10 cellular contexts compared by ENCODE assay signal in genomic region chr4:3286335-3287175, GRCh38. TPM values are rescaled to one million over a fixed set of nuclear protein-coding genes. Genes with fewer than 3 reads are reported as not detected.
A peak's percentile ranks its signal among the peaks of the same experiment; 100 is the strongest.
DNase-seq lines count a peak whose midpoint lies in the region; ATAC-seq, FAIRE-seq and TF ChIP-seq lines count a peak whose summit lies in the region.
"Had no signal": no experiment of that assay in that cellular context is flagged by ENCODE, and none has a peak within 500 bp of the region (broad histone marks: within the 10 kb centered on the region; RNA-seq: fewer than 3 reads in every experiment).

No MANE protein-coding gene starts in this region.

- POLR2A ChIA-PET in GM12878 (lab: Charles Lee), result interaction anchor here (0.5 to 0.6 kb wide), 2 partner anchors 207 to 767 kb away, joined by 3 to 9 read pairs; no protein-coding TSS in a partner anchor

- SMC1A ChIA-PET in GM12878 (lab: Charles Lee; ENCODE audit: uncharacterized antibody, unreplicated experiment), result interaction anchor here (0.9 to 1.7 kb wide), 2 partner anchors 30 to 60 kb away, joined by 4 to 5 read pairs; no protein-coding TSS in a partner anchor

- H3K36me3 ChIP-seq in GM12878 (ENCODE audit: control insufficient read depth in 2 of 2, insufficient read depth in 2 of 2, low read length in 1 of 2) (no peaks in the 10 kb centered on the region), gastrocnemius medialis (no peaks in the 10 kb centered on the region)

- TF ChIP-seq POLR2A in GM12878 (IDR thresholded peaks at IDR 0.05; ENCODE audit: low read depth, low read length) (no peak), gastrocnemius medialis (IDR thresholded peaks at IDR 0.05) (no peak)

- peak overlapping the region; percentile 69; the same call in 1 of the 2 replicates for H2AFZ ChIP-seq in GM12878 (ENCODE audit: control insufficient read depth, low read depth, low read length)

- intact Hi-C loops in GM12878 (cut with micrococcal nuclease; ENCODE audit: unreplicated experiment) (no loop called here), gastrocnemius medialis (cut with DNase I; ENCODE audit: low total_unique reads) (no loop called here)

- H3K9me3 ChIP-seq in GM12878 (replicated peaks; ENCODE audit: control insufficient read depth, insufficient read depth, low read length) (no peaks in the 10 kb centered on the region; the same call in 2 of the 3 replicates), gastrocnemius medialis (no peaks in the 10 kb centered on the region)

- in situ Hi-C loops in GM12878 (cut with MboI) (no loop called here), gastrocnemius medialis (cut with MboI; ENCODE audit: low sequenced_read_pairs in 4 of 4) (no loop called here)

- DNase-seq in HuH-7.5 (ENCODE audit: low spot score) (peak; percentile 65), GM12878 (ENCODE audit: low read depth, low spot score) (peak; percentile 70), gastrocnemius medialis (no peak), RCC 7860 (ENCODE audit: low spot score) (no peak)
- DNase-seq in activated naive CD4-positive, alpha-beta T cell (lab: John Stamatoyannopoulos, UW), result no peak
- no peak for DNase-seq in stimulated activated CD4-positive, alpha-beta T cell treated with anti-CD3 and anti-CD28 coated beads, Interleukin-15, amount 100 ng/mL, for 24 hours
- DNase-seq: endodermal cell had no signal

- RAD21 ChIA-PET in GM12878 (lab: Charles Lee; ENCODE audit: unreplicated experiment), result no interaction called here

- no peaks in the 10 kb centered on the region for H4K20me1 ChIP-seq in GM12878 (ENCODE audit: control insufficient read depth, insufficient read depth)

- no peak overlapping the region for H3K4me3 ChIP-seq in GM12878
- no peak overlapping the region for H3K4me3 ChIP-seq in gastrocnemius medialis

- TF ChIP-seq EP300 in GM12878 (IDR thresholded peaks at IDR 0.05; ENCODE audit: borderline replicate concordance in 1 of 2, control insufficient read depth in 1 of 2, low read depth in 2 of 2, low read length in 2 of 2), result no peak; a peak in 2 of 4 replicates

- peak overlapping the region; percentile 81 for H3K4me2 ChIP-seq in GM12878 (ENCODE audit: control insufficient read depth, insufficient read depth)

- H3K9ac ChIP-seq in GM12878 (ENCODE audit: control insufficient read depth, insufficient read depth, low read length), result peak overlapping the region; percentile 34; the same call in 1 of the 2 replicates

- WGBS in GM12878 (ENCODE audit: insufficient coverage, insufficient replicate concordance, low lambda C conversion rate, missing lambda C conversion rate), result 78% methylated on average over 32 of the region's 32 CpGs

- TF ChIP-seq CTCF in GM12878 (IDR thresholded peaks at IDR 0.05 in 2 of 3, conservative IDR thresholded peaks at IDR 0.05 in 1 of 3; ENCODE audit: control insufficient read depth in 2 of 3, extremely low read depth in 1 of 3, insufficient read depth in 1 of 3, low read depth in 3 of 3, low read length in 3 of 3), result no peak
- TF ChIP-seq CTCF in gastrocnemius medialis (IDR thresholded peaks at IDR 0.05 in 4 of 5, conservative IDR thresholded peaks at IDR 0.05 in 1 of 5), result no peak

- H3K27me3 ChIP-seq in GM12878 (replicated peaks in 1 of 2; ENCODE audit: control insufficient read depth in 2 of 2, insufficient read depth in 2 of 2, low read length in 1 of 2) (peaks cover 2% of the 10 kb centered on the region in 2 experiments; a peak in 2 of 4 replicates), gastrocnemius medialis (no peaks in the 10 kb centered on the region)

- ATAC-seq in GM19395 (IDR thresholded peaks at IDR 0.05; ENCODE audit: unreplicated experiment) (peak; percentile 41), GM12878 (no peak), gastrocnemius medialis (no peak), HG03025 (IDR thresholded peaks at IDR 0.05; ENCODE audit: low FRiP score, unreplicated experiment) (no peak)

- CTCF ChIA-PET in GM12878 (lab: Yijun Ruan, JAX), result interaction anchor here (1.0 to 1.5 kb wide), 5 partner anchors 13 to 179 kb away, joined by 3 to 4 read pairs (median 4); no protein-coding TSS in a partner anchor

- BruUV-seq in GM12878 (replicated peaks; lab: Mats Ljungman, UMichigan), result no TSS peak

- peaks cover 17% of the 10 kb centered on the region for H3K4me1 ChIP-seq in GM12878 (ENCODE audit: control insufficient read depth, insufficient read depth, low read length)
- H3K4me1 ChIP-seq in gastrocnemius medialis, result peaks cover 19 to 27% of the 10 kb centered on the region in 2 donors

- H3K79me2 ChIP-seq in GM12878 (ENCODE audit: control insufficient read depth, insufficient read depth, low read length), result no peaks in the 10 kb centered on the region

- FAIRE-seq in GM12878 (lab: Jason Lieb, UNC) (no peak), RCC 7860 (lab: Jason Lieb, UNC) (no peak)

- TF ChIP-seq RAD21 in GM12878 (IDR thresholded peaks at IDR 0.05; ENCODE audit: insufficient read depth, low read depth, low read length), result no peak

- H3K27ac ChIP-seq in GM12878 (ENCODE audit: control insufficient read depth, insufficient read depth) (no peak overlapping the region; the same call in 1 of the 2 replicates), gastrocnemius medialis (peak overlapping the region in 3 of 4 donors; percentile 45 to 68 (median 57))
- H3K27ac ChIP-seq: VCaP had no signal

TF ChIP-seq in GM12878, 131 proteins besides CTCF, POLR2A, EP300 and RAD21 (continues in another document):
- TF ChIP-seq TCF12 (IDR thresholded peaks at IDR 0.05; ENCODE audit: low read depth, low read length), result no peak
- TF ChIP-seq ETV6 (conservative IDR thresholded peaks at IDR 0.05 in 1 of 2, IDR thresholded peaks at IDR 0.05 in 1 of 2; ENCODE audit: borderline replicate concordance in 1 of 2, low read depth in 1 of 2), result no peak
- no peak for TF ChIP-seq BCL3 (IDR thresholded peaks at IDR 0.05; ENCODE audit: borderline replicate concordance, insufficient read depth, low read depth, low read length, poor library complexity, severe bottlenecking)
- no peak for TF ChIP-seq PML (IDR thresholded peaks at IDR 0.05; ENCODE audit: low read length)
- no peak for TF ChIP-seq NRF1 (conservative IDR thresholded peaks at IDR 0.05; ENCODE audit: low read depth, low read length)
- TF ChIP-seq IKZF1 (conservative IDR thresholded peaks at IDR 0.05), result peak; percentile 76
- no peak for TF ChIP-seq CHD4 (IDR thresholded peaks at IDR 0.05)

RNA-seq across cellular contexts. Expression of gene RGS12, which starts 6.3 kb away (rescaled TPM):
- 15.5 and 31.9 TPM in 2 replicates for total RNA-seq in GM12878 (2013; cell fraction: nucleolus; rRNA removed)
- 0.51 and 0.76 TPM in 2 replicates for total RNA-seq in GM12878 (2014; rRNA removed)
- total RNA-seq in GM12878 (2014; rRNA removed; fragmentation: Illumina TruSeq; extraction: Trizol), result 0.41 and 1.1 TPM in 2 replicates
- 0.85 and 2.2 TPM in 2 replicates for total RNA-seq in GM12878 (2021)
- 0.96 TPM for polyA plus RNA-seq in GM12878 (2011; ENCODE audit: low read depth)
- 0.37 and 0.39 TPM in 2 replicates for polyA plus RNA-seq in GM12878 (2011; rRNA removed)
- 0.13 and 0.90 TPM in 2 replicates for polyA plus RNA-seq in GM12878 (2011; cell fraction: cytosol; rRNA removed)
- polyA plus RNA-seq in GM12878 (2011; cell fraction: nucleus; rRNA removed), result 2.2 and 2.7 TPM in 2 replicates
- 2.4 and 2.6 TPM in 2 replicates for polyA plus RNA-seq in GM12878 (2012)
- polyA plus RNA-seq in GM12878 (2014; fragmentation: Illumina TruSeq; extraction: Trizol), result 0.06 and 0.40 TPM in 2 replicates
- polyA plus RNA-seq in GM12878 (2014; fragmentation: Nextera tagmentation; extraction: Ambion mirVana), result under 1 TPM; 0.02 to 0.07 TPM
- 0.28 and 0.96 TPM in 2 replicates for polyA plus RNA-seq in GM12878 (2014; rRNA removed)
- polyA plus RNA-seq in GM12878 (2016; fragmentation: Nextera tagmentation; extraction: Ambion mirVana), result 1 to 10 TPM in 1 of 2 experiments, under 1 TPM in 1; 0.99 to 1.2 TPM
- 0.22 and 0.98 TPM in 2 replicates for polyA minus RNA-seq in GM12878 (2011; rRNA and poly(A)+ RNA removed)
- polyA minus RNA-seq in GM12878 (2011; cell fraction: cytosol; rRNA and poly(A)+ RNA removed), result 0.53 TPM in 1 of 2 replicates, not detected in the other
- 1.7 and 1.8 TPM in 2 replicates for polyA minus RNA-seq in GM12878 (2011; cell fraction: nucleus; rRNA and poly(A)+ RNA removed)
- total RNA-seq in gastrocnemius medialis, result 10 to 100 TPM in 3 of 4 donors, 1 to 10 TPM in 1; 9.1 to 22.6 (median 21.1) TPM

RNA-seq across cellular contexts. Expression of gene MSANTD1, which starts 37.6 kb away (rescaled TPM):
- 3.4 and 3.6 TPM in 2 replicates for total RNA-seq in GM12878 (2013; cell fraction: nucleolus; rRNA removed)
- total RNA-seq in GM12878 (2014; rRNA removed), result 0.11 and 0.28 TPM in 2 replicates
- 0.14 and 0.22 TPM in 2 replicates for total RNA-seq in GM12878 (2014; rRNA removed; fragmentation: Illumina TruSeq; extraction: Trizol)
- 0.37 and 0.87 TPM in 2 replicates for total RNA-seq in GM12878 (2021)
- 0.16 TPM for polyA plus RNA-seq in GM12878 (2011; ENCODE audit: low read depth)
- 0.04 and 0.11 TPM in 2 replicates for polyA plus RNA-seq in GM12878 (2011; rRNA removed)
- 0.04 and 0.10 TPM in 2 replicates for polyA plus RNA-seq in GM12878 (2011; cell fraction: cytosol; rRNA removed)
- 2.0 and 2.1 TPM in 2 replicates for polyA plus RNA-seq in GM12878 (2011; cell fraction: nucleus; rRNA removed)
- 0.38 and 0.49 TPM in 2 replicates for polyA plus RNA-seq in GM12878 (2012)
- 0.07 TPM in 1 of 2 replicates, not detected in the other for polyA plus RNA-seq in GM12878 (2014; fragmentation: Illumina TruSeq; extraction: Trizol)
- polyA plus RNA-seq in GM12878 (2014; fragmentation: Nextera tagmentation; extraction: Ambion mirVana), result not detected
- 0.22 and 0.38 TPM in 2 replicates for polyA plus RNA-seq in GM12878 (2014; rRNA removed)
- under 1 TPM; 0.21 to 0.55 TPM for polyA plus RNA-seq in GM12878 (2016; fragmentation: Nextera tagmentation; extraction: Ambion mirVana)
- polyA minus RNA-seq in GM12878 (2011; rRNA and poly(A)+ RNA removed), result 0.59 and 0.62 TPM in 2 replicates
- not detected in 2 replicates for polyA minus RNA-seq in GM12878 (2011; cell fraction: cytosol; rRNA and poly(A)+ RNA removed)
- 1.3 and 3.3 TPM in 2 replicates for polyA minus RNA-seq in GM12878 (2011; cell fraction: nucleus; rRNA and poly(A)+ RNA removed)
- total RNA-seq in gastrocnemius medialis, result 1 to 10 TPM in 1 of 4 donors, under 1 TPM in 3; 0.36 to 1.5 (median 0.48) TPM

Comparison
In these comparisons a context has a peak if more than half of its experiments do, and no peak if none do; other contexts are left out.
1. DNase-seq: peak in HuH-7.5 (single experiment) and GM12878 (single experiment); none in gastrocnemius medialis (0 of 2), RCC 7860 (single experiment), activated naive CD4-positive, alpha-beta T cell (0 of 4) and stimulated activated CD4-positive, alpha-beta T cell treated with anti-CD3 and anti-CD28 coated beads, Interleukin-15, amount 100 ng/mL, for 24 hours (single experiment).